8 cellular contexts compared by ENCODE assay signal in the genomic region with DNA sequence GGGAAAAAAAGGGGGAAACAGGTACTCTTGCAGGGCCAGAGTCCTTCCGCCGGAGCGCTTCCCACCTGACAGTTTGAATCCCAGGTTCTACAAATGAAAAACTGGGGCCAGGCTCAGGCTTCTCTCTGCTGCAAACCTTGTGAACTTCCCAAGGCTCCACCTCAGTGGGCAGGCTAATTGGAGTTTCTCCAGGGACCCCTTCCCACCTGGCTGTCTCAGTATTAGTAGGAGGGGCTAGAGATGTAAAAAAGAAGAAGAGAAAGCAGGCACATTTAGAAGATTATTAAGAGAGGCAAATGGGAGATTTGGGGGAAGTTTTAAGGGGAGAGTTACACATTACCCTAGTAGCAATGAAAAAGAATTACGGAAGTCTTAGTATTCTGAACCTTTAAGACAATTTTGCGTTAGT.
DNase-seq lines count a peak whose midpoint lies in the region; TF ChIP-seq lines count a peak whose summit lies in the region.

No MANE protein-coding gene starts in this region.

- peak overlapping the region; percentile 65 for H3K4me3 ChIP-seq in fibroblast of pulmonary artery (replicated peaks; ENCODE audit: low read depth, low read length)

- DNase-seq in stimulated activated CD4-positive, alpha-beta T cell treated with anti-CD3 and anti-CD28 coated beads, Interleukin-15, amount 100 ng/mL, for 24 hours, result peak; percentile 61
- no peak for DNase-seq in stimulated activated CD4-positive, alpha-beta T cell treated with anti-CD3 and anti-CD28 coated beads, Interleukin-12 subunit alpha, Interleukin-12 subunit beta, amount 100 ng/mL, for 4 hours
- DNase-seq in fibroblast of pulmonary artery (ENCODE audit: low read depth) (no peak), retina (peak; percentile 4), NCI-H1694 treated with DMSO at 0.1 percent for 48 hours (lab: John Stamatoyannopoulos, UW) (no peak), NCI-H2029 treated with DMSO at 0.1 percent for 48 hours (lab: John Stamatoyannopoulos, UW) (no peak), inferior parietal cortex (ENCODE audit: extremely low spot score) (no peak)

- no peak for TF ChIP-seq CTCF in VCaP (conservative IDR thresholded peaks at IDR 0.05)
- TF ChIP-seq CTCF in fibroblast of pulmonary artery (IDR thresholded peaks at IDR 0.05; ENCODE audit: low read length, missing control alignments), result no peak

- peak overlapping the region; percentile 92 for H3K27ac ChIP-seq in VCaP

Comparison
In these comparisons a context has a peak if more than half of its experiments do, and no peak if none do; other contexts are left out.
1. DNase-seq: peak in stimulated activated CD4-positive, alpha-beta T cell treated with anti-CD3 and anti-CD28 coated beads, Interleukin-15, amount 100 ng/mL, for 24 hours (single experiment) and retina (single experiment); none in stimulated activated CD4-positive, alpha-beta T cell treated with anti-CD3 and anti-CD28 coated beads, Interleukin-12 subunit alpha, Interleukin-12 subunit beta, amount 100 ng/mL, for 4 hours (single experiment), fibroblast of pulmonary artery (single experiment), NCI-H1694 treated with DMSO at 0.1 percent for 48 hours (single experiment), NCI-H2029 treated with DMSO at 0.1 percent for 48 hours (single experiment) and inferior parietal cortex (single experiment).